In genomic region chrX:130482871-130483270, GRCh38 we compare ENCODE assay signal across 25 cellular contexts.
"Had no signal": no experiment of that assay in that cellular context is flagged by ENCODE, and none has a peak within 500 bp of the region (broad histone marks: within the 10 kb centered on the region; RNA-seq: fewer than 3 reads in every experiment).

No MANE protein-coding gene starts in this region.

- H3K36me3 Mint-ChIP-seq: activated naive CD4-positive, alpha-beta T cell treated with anti-CD3 and anti-CD28 coated beads, Interleukin-2, amount 50 U/mL, for 24 hours; naive thymus-derived CD4-positive, alpha-beta T cell; stimulated activated memory B cell treated with anti-CD40 and anti-IgM and Interleukin-4, amounts not matched to agents 10 μg/mL and 1 μg/mL and 100 μg/mL, for 72 hours had no signal

- H3K4me3 ChIP-seq: breast epithelium, heart left ventricle, pancreas, prostate gland, sigmoid colon, thyroid gland, upper lobe of right lung had no signal

- H3K9me3 Mint-ChIP-seq: activated CD4-positive, alpha-beta memory T cell treated with anti-CD3 and anti-CD28 coated beads, Interleukin-2, amount 10 ng/mL, durations not matched to agents 7 days and 5 days; activated CD4-positive, alpha-beta T cell treated with anti-CD3 and anti-CD28 coated beads, Interleukin-2, amount 10 ng/mL, durations not matched to agents 24 days and 14 days; activated naive CD4-positive, alpha-beta T cell treated with anti-CD3 and anti-CD28 coated beads, Interleukin-2, amount 50 U/mL, for 24 hours; activated T-cell treated with anti-CD3 and anti-CD28 coated beads, Interleukin-2, amount 50 U/mL, for 4 hours; activated T-helper 2 cell treated with anti-CD3 and anti-CD28 coated beads, Interferon-gamma antibody, Interleukin-2, Interleukin-4, amounts not matched to agents 10 μg/mL and 5 μg/mL and 100 μg/mL, durations not matched to agents 14 hours and 24 hours and 36 hours; neural crest cell; stimulated activated memory B cell treated with anti-CD40 and anti-IgM and Interleukin-4, amounts not matched to agents 10 μg/mL and 1 μg/mL and 100 μg/mL, for 72 hours; stimulated activated naive CD8-positive, alpha-beta T cell treated with anti-CD3 and anti-CD28 coated beads, Interleukin-15, amount 100 ng/mL, for 72 hours had no signal

- H3K27me3 Mint-ChIP-seq: activated CD4-positive, alpha-beta T cell treated with anti-CD3 and anti-CD28 coated beads, Interleukin-2, amount 10 ng/mL, durations not matched to agents 24 days and 14 days; activated naive CD4-positive, alpha-beta T cell treated with anti-CD3 and anti-CD28 coated beads, Interleukin-2, amount 50 U/mL, for 24 hours; stimulated activated memory B cell treated with anti-CD40 and anti-IgM and Interleukin-4, amounts not matched to agents 10 μg/mL and 1 μg/mL and 100 μg/mL, for 72 hours; stimulated activated naive CD8-positive, alpha-beta T cell treated with anti-CD3 and anti-CD28 coated beads, Interleukin-15, amount 100 ng/mL, for 72 hours had no signal

- H3K27me3 ChIP-seq: pancreas, sigmoid colon, thyroid gland, upper lobe of right lung had no signal

- DNase-seq: activated CD4-positive, alpha-beta memory T cell treated with anti-CD3 and anti-CD28 coated beads, Interleukin-2, amount 10 ng/mL, durations not matched to agents 7 days and 5 days; activated CD4-positive, alpha-beta T cell treated with anti-CD3 and anti-CD28 coated beads, Interleukin-2, amount 10 ng/mL, durations not matched to agents 24 days and 14 days; activated CD4-positive, CD25-positive, alpha-beta regulatory T cell treated with anti-CD3 and anti-CD28 coated beads, Interleukin-2, amount 50 U/mL, for 72 hours; activated T-cell treated with anti-CD3 and anti-CD28 coated beads, Interleukin-2, amount 50 U/mL, for 4 hours; central memory CD4-positive, alpha-beta T cell; heart left ventricle; midbrain; naive thymus-derived CD4-positive, alpha-beta T cell; nucleus accumbens; pancreas; retina; sigmoid colon; small intestine; stimulated activated CD4-positive, alpha-beta T cell treated with anti-CD3 and anti-CD28 coated beads, Interleukin-1b, Interleukin-23, amount 100 ng/mL, for 48 hours; stimulated activated CD4-positive, alpha-beta T cell treated with anti-CD3 and anti-CD28 coated beads, Interleukin-4, amount 100 ng/mL, for 4 hours; stimulated activated CD8-positive, alpha-beta memory T cell treated with anti-CD3 and anti-CD28 coated beads, Interleukin-4, amount 100 ng/mL, for 48 hours; stimulated activated naive CD8-positive, alpha-beta T cell treated with anti-CD3 and anti-CD28 coated beads, Interleukin-15, amount 100 ng/mL, for 72 hours; thyroid gland; upper lobe of right lung had no signal

- H3K4me3 Mint-ChIP-seq: activated CD4-positive, alpha-beta memory T cell treated with anti-CD3 and anti-CD28 coated beads, Interleukin-2, amount 10 ng/mL, durations not matched to agents 7 days and 5 days; activated CD4-positive, alpha-beta T cell treated with anti-CD3 and anti-CD28 coated beads, Interleukin-2, amount 10 ng/mL, durations not matched to agents 24 days and 14 days; activated naive CD4-positive, alpha-beta T cell treated with anti-CD3 and anti-CD28 coated beads, Interleukin-2, amount 50 U/mL, for 24 hours; activated T-cell treated with anti-CD3 and anti-CD28 coated beads, Interleukin-2, amount 50 U/mL, for 4 hours; naive thymus-derived CD4-positive, alpha-beta T cell; neural crest cell; stimulated activated memory B cell treated with anti-CD40 and anti-IgM and Interleukin-4, amounts not matched to agents 10 μg/mL and 1 μg/mL and 100 μg/mL, for 72 hours; stimulated activated naive CD8-positive, alpha-beta T cell treated with anti-CD3 and anti-CD28 coated beads, Interleukin-15, amount 100 ng/mL, for 72 hours had no signal

- H3K36me3 ChIP-seq: breast epithelium, heart left ventricle, pancreas, prostate gland, sigmoid colon, thyroid gland, upper lobe of right lung had no signal

- ATAC-seq: activated T-cell treated with anti-CD3 and anti-CD28 coated beads, Interleukin-2, amount 50 U/mL, for 4 hours; heart left ventricle; naive thymus-derived CD4-positive, alpha-beta T cell; pancreas; stimulated activated memory B cell treated with anti-CD40 and anti-IgM and Interleukin-4, amounts not matched to agents 10 μg/mL and 1 μg/mL and 100 μg/mL, for 72 hours; stimulated activated naive CD8-positive, alpha-beta T cell treated with anti-CD3 and anti-CD28 coated beads, Interleukin-15, amount 100 ng/mL, for 72 hours; upper lobe of right lung had no signal

- H3K27ac Mint-ChIP-seq: activated CD4-positive, alpha-beta memory T cell treated with anti-CD3 and anti-CD28 coated beads, Interleukin-2, amount 10 ng/mL, durations not matched to agents 7 days and 5 days; activated CD4-positive, alpha-beta T cell treated with anti-CD3 and anti-CD28 coated beads, Interleukin-2, amount 10 ng/mL, durations not matched to agents 24 days and 14 days; activated naive CD4-positive, alpha-beta T cell treated with anti-CD3 and anti-CD28 coated beads, Interleukin-2, amount 50 U/mL, for 24 hours; activated T-helper 2 cell treated with anti-CD3 and anti-CD28 coated beads, Interferon-gamma antibody, Interleukin-2, Interleukin-4, amounts not matched to agents 10 μg/mL and 5 μg/mL and 100 μg/mL, durations not matched to agents 14 hours and 24 hours and 36 hours; naive thymus-derived CD4-positive, alpha-beta T cell; stimulated activated memory B cell treated with anti-CD40 and anti-IgM and Interleukin-4, amounts not matched to agents 10 μg/mL and 1 μg/mL and 100 μg/mL, for 72 hours; stimulated activated naive CD8-positive, alpha-beta T cell treated with anti-CD3 and anti-CD28 coated beads, Interleukin-15, amount 100 ng/mL, for 72 hours had no signal

- H3K4me1 Mint-ChIP-seq: activated CD4-positive, alpha-beta memory T cell treated with anti-CD3 and anti-CD28 coated beads, Interleukin-2, amount 10 ng/mL, durations not matched to agents 7 days and 5 days; activated CD4-positive, alpha-beta T cell treated with anti-CD3 and anti-CD28 coated beads, Interleukin-2, amount 10 ng/mL, durations not matched to agents 24 days and 14 days; activated naive CD4-positive, alpha-beta T cell treated with anti-CD3 and anti-CD28 coated beads, Interleukin-2, amount 50 U/mL, for 24 hours; naive thymus-derived CD4-positive, alpha-beta T cell; neural crest cell; stimulated activated memory B cell treated with anti-CD40 and anti-IgM and Interleukin-4, amounts not matched to agents 10 μg/mL and 1 μg/mL and 100 μg/mL, for 72 hours; stimulated activated naive CD8-positive, alpha-beta T cell treated with anti-CD3 and anti-CD28 coated beads, Interleukin-15, amount 100 ng/mL, for 72 hours had no signal
